In the genomic region with DNA sequence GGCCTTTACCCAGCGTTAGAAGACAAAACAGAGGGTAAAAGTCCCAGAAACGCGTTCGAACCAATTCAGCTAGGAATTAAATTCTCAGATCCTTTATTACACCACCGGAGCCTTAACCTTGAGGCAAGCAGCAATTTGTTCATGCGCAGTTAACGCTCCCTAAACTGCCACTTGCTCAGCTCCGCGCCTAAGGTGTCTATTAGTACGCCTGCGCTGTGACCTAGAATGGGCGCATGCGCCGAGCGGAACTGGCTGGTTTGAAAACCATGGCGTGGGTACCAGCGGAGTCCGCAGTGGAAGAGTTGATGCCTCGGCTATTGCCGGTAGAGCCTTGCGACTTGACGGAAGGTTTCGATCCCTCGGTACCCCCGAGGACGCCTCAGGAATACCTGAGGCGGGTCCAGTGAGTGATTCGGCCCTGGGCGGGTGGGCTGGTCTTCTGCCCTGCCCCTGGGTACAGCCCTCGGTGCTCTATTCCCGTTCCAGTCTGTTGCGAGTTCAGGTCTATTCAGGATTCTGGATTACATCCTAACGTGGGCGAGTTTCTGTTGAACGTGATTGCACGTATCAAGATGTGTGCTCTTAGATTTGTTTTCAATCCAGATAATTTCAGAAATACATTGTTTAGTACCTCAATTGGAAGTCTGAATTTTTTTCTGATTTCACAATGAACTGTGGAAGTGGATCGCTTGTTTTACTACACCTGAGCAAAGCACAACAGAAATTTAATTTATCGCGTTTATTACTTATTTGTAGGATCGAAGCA, we compare ENCODE assay signal across 8 cellular contexts. TPM values are rescaled to one million over a fixed set of nuclear protein-coding genes. Genes with fewer than 3 reads are reported as not detected.
A peak's percentile ranks its signal among the peaks of the same experiment; 100 is the strongest.
DNase-seq lines count a peak whose midpoint lies in the region; ATAC-seq and TF ChIP-seq lines count a peak whose summit lies in the region.

Gene GEMIN2, plus strand, starts transcription at position 251 of the 766 bp plus-strand sequence. Its CDS starts 16 bp downstream, at position 267.

- peak within 1 kb of the TSS; percentile 74 to 92 (median 86) for H3K27ac Mint-ChIP-seq in CD14-positive monocyte

- peaks cover 11 to 16% of the 10 kb centered on the region in 2 donors for H3K36me3 Mint-ChIP-seq in CD14-positive monocyte

- H3K27me3 Mint-ChIP-seq in CD14-positive monocyte (ENCODE audit: low read depth in 3 of 3) = peaks cover 1 to 2% (median 1%) of the 10 kb centered on the region in 3 donors

- peak; percentile 29 to 32 for TF ChIP-seq RAD21 in liver (IDR thresholded peaks at IDR 0.05)

- H3K4me1 Mint-ChIP-seq in CD14-positive monocyte = peaks cover 9% of the 10 kb centered on the region

- H3K4me3 Mint-ChIP-seq in CD14-positive monocyte = peak within 1 kb of the TSS; percentile 94 to 96

- intact Hi-C loops in CD14-positive monocyte (cut with micrococcal nuclease) = no loop called here
- intact Hi-C loops in dorsolateral prefrontal cortex (cut with DNase I) = loop anchor here (2.0 to 10.0 kb wide), 4 partner anchors 61 to 318 kb away; partner anchors contain the start of genes PNN (in 2 of the 2) and FBXO33 (in 1 of the 2)

- peak within 1 kb of the TSS; percentile 60 to 98 (median 82) for H3K4me3 ChIP-seq in dorsolateral prefrontal cortex
- peak within 1 kb of the TSS; percentile 59 to 94 (median 68) for H3K4me3 ChIP-seq in liver (ENCODE audit: low read depth in 1 of 3, low read length in 3 of 3)

- H3K36me3 ChIP-seq in liver (ENCODE audit: control insufficient read depth in 4 of 4, insufficient read depth in 3 of 4, low read depth in 1 of 4, low read length in 3 of 4) = peaks cover 4 to 11% (median 6%) of the 10 kb centered on the region in 4 donors

- H3K27me3 ChIP-seq in dorsolateral prefrontal cortex (no peaks in the 10 kb centered on the region), liver (ENCODE audit: control insufficient read depth in 4 of 4, insufficient read depth in 4 of 4, low read length in 3 of 4) (no peaks in the 10 kb centered on the region)

- peak; percentile 90 for DNase-seq in CD14-positive monocyte (ENCODE audit: low spot score)
- DNase-seq in NCI-H82 (lab: John Stamatoyannopoulos, UW) = peak; percentile 96
- peak; percentile 93 to 96 for DNase-seq in activated CD4-positive, alpha-beta T cell treated with anti-CD3 and anti-CD28 coated beads, Interleukin-2, amount 50 U/mL, for 48 hours
- DNase-seq in dorsolateral prefrontal cortex = peak; percentile 87 to 96 (median 94)
- DNase-seq in stimulated activated CD4-positive, alpha-beta T cell treated with anti-CD3 and anti-CD28 coated beads, Interleukin-4, amount 100 ng/mL, for 24 hours = peak; percentile 96

- WGBS in liver = under 1% methylated on average over 40 of the region's 40 CpGs

- H3K4me1 ChIP-seq in liver (ENCODE audit: control insufficient read depth in 4 of 4, insufficient read depth in 4 of 4, low read length in 3 of 4) = peaks cover 0 to 14% (median 8%) of the 10 kb centered on the region in 4 donors

- H3K9me3 Mint-ChIP-seq in CD14-positive monocyte = no peaks in the 10 kb centered on the region

- no peaks in the 10 kb centered on the region for H3K9me3 ChIP-seq in liver (ENCODE audit: control insufficient read depth in 4 of 4, low read length in 3 of 4)

- H3K27ac ChIP-seq in dorsolateral prefrontal cortex (peak within 1 kb of the TSS; percentile 7 to 95 (median 81)), liver (ENCODE audit: low read depth in 1 of 2, low read length in 2 of 2) (peak within 1 kb of the TSS; percentile 57 to 70)

- peak within 1 kb of the TSS; percentile 18 to 83 for H3K9ac ChIP-seq in liver (ENCODE audit: low read depth in 1 of 2, low read length in 2 of 2)

- ATAC-seq in GM19397 (IDR thresholded peaks at IDR 0.05; ENCODE audit: unreplicated experiment) = peak; percentile 89
- ATAC-seq in HG03571 (IDR thresholded peaks at IDR 0.05; ENCODE audit: unreplicated experiment) = peak; percentile 92

- TF ChIP-seq CTCF in CD14-positive monocyte (IDR thresholded peaks at IDR 0.05) (no peak), dorsolateral prefrontal cortex (IDR thresholded peaks at IDR 0.05 in 54 of 56, conservative IDR thresholded peaks at IDR 0.05 in 2 of 56; ENCODE audit: low read depth in 1 of 56, partially characterized antibody in 56 of 56) (peak in 22 of 56 donors; percentile 3 to 49 (median 24)), liver (IDR thresholded peaks at IDR 0.05; ENCODE audit: low read depth, low read length, missing input control) (no peak)

TF ChIP-seq in liver, 16 proteins besides CTCF, POLR2A, EP300 and RAD21:
- peak; percentile 95 for TF ChIP-seq YY1 (IDR thresholded peaks at IDR 0.05)
- TF ChIP-seq RXRA (IDR thresholded peaks at IDR 0.05) = peak; percentile 24 to 44
- peak; percentile 36 to 42 for TF ChIP-seq HNF4A (conservative IDR thresholded peaks at IDR 0.05)
- TF ChIP-seq FOXA1 (IDR thresholded peaks at IDR 0.05) = no peak
- TF ChIP-seq JUND (IDR thresholded peaks at IDR 0.05) = no peak
- TF ChIP-seq MAX (IDR thresholded peaks at IDR 0.05) = peak; percentile 58
- TF ChIP-seq FOXA2 (IDR thresholded peaks at IDR 0.05) = no peak
- TF ChIP-seq TAF1 (conservative IDR thresholded peaks at IDR 0.05) = no peak
- TF ChIP-seq, protein P1, sequence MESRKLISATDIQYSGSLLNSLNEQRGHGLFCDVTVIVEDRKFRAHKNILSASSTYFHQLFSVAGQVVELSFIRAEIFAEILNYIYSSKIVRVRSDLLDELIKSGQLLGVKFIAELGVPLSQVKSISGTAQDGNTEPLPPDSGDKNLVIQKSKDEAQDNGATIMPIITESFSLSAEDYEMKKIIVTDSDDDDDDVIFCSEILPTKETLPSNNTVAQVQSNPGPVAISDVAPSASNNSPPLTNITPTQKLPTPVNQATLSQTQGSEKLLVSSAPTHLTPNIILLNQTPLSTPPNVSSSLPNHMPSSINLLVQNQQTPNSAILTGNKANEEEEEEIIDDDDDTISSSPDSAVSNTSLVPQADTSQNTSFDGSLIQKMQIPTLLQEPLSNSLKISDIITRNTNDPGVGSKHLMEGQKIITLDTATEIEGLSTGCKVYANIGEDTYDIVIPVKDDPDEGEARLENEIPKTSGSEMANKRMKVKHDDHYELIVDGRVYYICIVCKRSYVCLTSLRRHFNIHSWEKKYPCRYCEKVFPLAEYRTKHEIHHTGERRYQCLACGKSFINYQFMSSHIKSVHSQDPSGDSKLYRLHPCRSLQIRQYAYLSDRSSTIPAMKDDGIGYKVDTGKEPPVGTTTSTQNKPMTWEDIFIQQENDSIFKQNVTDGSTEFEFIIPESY (IDR thresholded peaks at IDR 0.05) = no peak
- TF ChIP-seq SP1 (IDR thresholded peaks at IDR 0.05) = peak; percentile 31
- no peak for TF ChIP-seq HNF4G (IDR thresholded peaks at IDR 0.05)
- peak in 1 of 2 donors; percentile 26 for TF ChIP-seq EGR1 (IDR thresholded peaks at IDR 0.05; ENCODE audit: low read depth in 2 of 2)
- TF ChIP-seq, protein P2, sequence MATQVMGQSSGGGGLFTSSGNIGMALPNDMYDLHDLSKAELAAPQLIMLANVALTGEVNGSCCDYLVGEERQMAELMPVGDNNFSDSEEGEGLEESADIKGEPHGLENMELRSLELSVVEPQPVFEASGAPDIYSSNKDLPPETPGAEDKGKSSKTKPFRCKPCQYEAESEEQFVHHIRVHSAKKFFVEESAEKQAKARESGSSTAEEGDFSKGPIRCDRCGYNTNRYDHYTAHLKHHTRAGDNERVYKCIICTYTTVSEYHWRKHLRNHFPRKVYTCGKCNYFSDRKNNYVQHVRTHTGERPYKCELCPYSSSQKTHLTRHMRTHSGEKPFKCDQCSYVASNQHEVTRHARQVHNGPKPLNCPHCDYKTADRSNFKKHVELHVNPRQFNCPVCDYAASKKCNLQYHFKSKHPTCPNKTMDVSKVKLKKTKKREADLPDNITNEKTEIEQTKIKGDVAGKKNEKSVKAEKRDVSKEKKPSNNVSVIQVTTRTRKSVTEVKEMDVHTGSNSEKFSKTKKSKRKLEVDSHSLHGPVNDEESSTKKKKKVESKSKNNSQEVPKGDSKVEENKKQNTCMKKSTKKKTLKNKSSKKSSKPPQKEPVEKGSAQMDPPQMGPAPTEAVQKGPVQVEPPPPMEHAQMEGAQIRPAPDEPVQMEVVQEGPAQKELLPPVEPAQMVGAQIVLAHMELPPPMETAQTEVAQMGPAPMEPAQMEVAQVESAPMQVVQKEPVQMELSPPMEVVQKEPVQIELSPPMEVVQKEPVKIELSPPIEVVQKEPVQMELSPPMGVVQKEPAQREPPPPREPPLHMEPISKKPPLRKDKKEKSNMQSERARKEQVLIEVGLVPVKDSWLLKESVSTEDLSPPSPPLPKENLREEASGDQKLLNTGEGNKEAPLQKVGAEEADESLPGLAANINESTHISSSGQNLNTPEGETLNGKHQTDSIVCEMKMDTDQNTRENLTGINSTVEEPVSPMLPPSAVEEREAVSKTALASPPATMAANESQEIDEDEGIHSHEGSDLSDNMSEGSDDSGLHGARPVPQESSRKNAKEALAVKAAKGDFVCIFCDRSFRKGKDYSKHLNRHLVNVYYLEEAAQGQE (IDR thresholded peaks at IDR 0.05) = no peak
- no peak for TF ChIP-seq NR2F2 (IDR thresholded peaks at IDR 0.05)
- peak in 1 of 2 donors; percentile 64 for TF ChIP-seq GABPA (IDR thresholded peaks at IDR 0.05 in 1 of 2, conservative IDR thresholded peaks at IDR 0.05 in 1 of 2)
- TF ChIP-seq ATF3 (IDR thresholded peaks at IDR 0.05) = no peak

RNA-seq across cellular contexts. Expression of gene GEMIN2, which starts in this region (rescaled TPM):
- polyA plus RNA-seq in CD14-positive monocyte = 10 to 100 TPM; 10.2 to 11.8 TPM
- total RNA-seq in dorsolateral prefrontal cortex = 10 to 100 TPM in 113 of 120 experiments, 1 to 10 TPM in 7; 7.4 to 23.1 (median 14.5) TPM
- 1 to 10 TPM; 4.8 to 9.0 TPM for total RNA-seq in liver
- 1 to 10 TPM; 2.8 to 4.1 TPM for polyA plus RNA-seq in liver

Comparison
In these comparisons a context has a peak if more than half of its experiments do, and no peak if none do; other contexts are left out.
1. Peak in every context shown above with its lines: DNase-seq, ATAC-seq, H3K4me3 ChIP-seq and H3K27ac ChIP-seq.
2. intact Hi-C loops: an anchor here in dorsolateral prefrontal cortex (2.0 to 10.0 kb wide); none called in CD14-positive monocyte.